ENCODE assay signal across 12 cellular contexts in the genomic region with DNA sequence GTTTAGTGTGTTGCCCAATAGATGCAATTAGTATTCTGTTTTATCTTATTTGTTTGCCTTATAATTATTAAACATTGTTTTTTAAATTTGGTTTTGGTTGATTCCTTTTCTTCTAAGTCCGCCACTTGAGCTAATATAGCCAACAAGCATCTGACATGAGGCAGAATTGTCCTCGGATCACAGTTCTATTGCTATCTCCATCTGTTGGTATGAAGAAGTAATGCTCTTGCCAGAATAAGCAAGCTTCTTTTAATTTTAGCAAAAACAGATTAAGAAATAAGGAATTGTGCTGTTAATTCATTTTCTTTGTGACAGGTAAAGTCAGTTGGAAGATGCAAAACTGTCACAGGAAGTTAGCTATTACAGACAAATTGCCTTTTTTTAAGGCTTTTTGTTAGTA. TPM values are rescaled to one million over a fixed set of nuclear protein-coding genes. Genes with fewer than 3 reads are reported as not detected.
DNase-seq lines count a peak whose midpoint lies in the region; ATAC-seq, FAIRE-seq and TF ChIP-seq lines count a peak whose summit lies in the region.
"Had no signal": no experiment of that assay in that cellular context is flagged by ENCODE, and none has a peak within 500 bp of the region (broad histone marks: within the 10 kb centered on the region; RNA-seq: fewer than 3 reads in every experiment).

No MANE protein-coding gene starts in this region.

- H3K9me3 ChIP-seq in DND-41 (ENCODE audit: insufficient read depth, low read length, severe bottlenecking) (no peaks in the 10 kb centered on the region), Loucy (ENCODE audit: insufficient read depth, low read depth, low read length) (no peaks in the 10 kb centered on the region), neural cell (ENCODE audit: low read length) (no peaks in the 10 kb centered on the region), HepG2 (ENCODE audit: low read length) (no peaks in the 10 kb centered on the region)
- H3K9me3 ChIP-seq: heart right ventricle, lower lobe of right lung had no signal

- no peaks in the 10 kb centered on the region for H3K9me2 ChIP-seq in Loucy (replicated peaks; ENCODE audit: low read depth, low read length)
- H3K9me2 ChIP-seq in neural cell (ENCODE audit: insufficient read depth, low read length), result no peaks in the 10 kb centered on the region

- POLR2A ChIA-PET in HepG2 (lab: Yijun Ruan, JAX), result interaction anchor here (1.1 kb wide), 1 partner anchor 156 kb away, joined by 3 read pairs; the partner anchor contains the start of gene UBXN4

- in situ Hi-C loops in HepG2 (cut with HindIII; ENCODE audit: extremely low pct_ligation_motif_present, low pct_unique_long_range_greater_than_20kb), result no loop called here

- no peak for TF ChIP-seq EP300 in neural cell (conservative IDR thresholded peaks at IDR 0.05; ENCODE audit: poor library complexity, severe bottlenecking)
- no peak for TF ChIP-seq EP300 in HepG2 (IDR thresholded peaks at IDR 0.05; ENCODE audit: low read depth in 2 of 2, low read length in 2 of 2)
- TF ChIP-seq EP300 in HepG2 (CRISPR knock-in tag; IDR thresholded peaks at IDR 0.05; ENCODE audit: borderline replicate concordance), result no peak

- no peaks in the 10 kb centered on the region for H3K27me3 Mint-ChIP-seq in chondrocyte (ENCODE audit: low read depth)
- H3K27me3 Mint-ChIP-seq in activated naive CD8-positive, alpha-beta T cell treated with anti-CD3 and anti-CD28 coated beads for 36 hours, result no peaks in the 10 kb centered on the region

- H3K4me3 ChIP-seq in DND-41 (ENCODE audit: low read depth in 1 of 2, low read length in 2 of 2), result no peak overlapping the region
- H3K4me3 ChIP-seq in Loucy (ENCODE audit: low read length, poor library complexity, severe bottlenecking), result no peak overlapping the region
- peak overlapping the region; percentile 63 for H3K4me3 ChIP-seq in neural cell (ENCODE audit: low read length)
- H3K4me3 ChIP-seq in HepG2 (replicated peaks in 1 of 3; ENCODE audit: insufficient read depth in 1 of 3, low read depth in 2 of 3, low read length in 3 of 3), result no peak overlapping the region
- H3K4me3 ChIP-seq: heart right ventricle, lower lobe of right lung had no signal

- H3K27ac ChIP-seq in DND-41 (ENCODE audit: low read length) (no peak overlapping the region), neural cell (ENCODE audit: low read length) (peak overlapping the region; percentile 52), HepG2 (ENCODE audit: extremely low read length, insufficient read depth, low read length) (no peak overlapping the region)
- H3K27ac ChIP-seq: heart right ventricle, lower lobe of right lung had no signal

- TF ChIP-seq POLR2A in HepG2 (IDR thresholded peaks at IDR 0.05; ENCODE audit: insufficient read depth in 1 of 2, low read depth in 2 of 2, low read length in 2 of 2), result no peak

- DNase-seq in DND-41 (no peak), chondrocyte (ENCODE audit: low spot score) (no peak), HepG2 (ENCODE audit: low spot score) (no peak)
- no peak for DNase-seq in activated effector memory CD4-positive, alpha-beta T cell treated with anti-CD3 and anti-CD28 coated beads, Interleukin-2, amount 50 U/mL, for 16 hours
- no peak for DNase-seq in activated naive CD8-positive, alpha-beta T cell treated with anti-CD3 and anti-CD28 coated beads for 36 hours
- DNase-seq: cortex of kidney, heart right ventricle, lower lobe of right lung had no signal

- no peaks in the 10 kb centered on the region for H3K36me3 ChIP-seq in DND-41 (ENCODE audit: insufficient read depth, low read length)
- no peaks in the 10 kb centered on the region for H3K36me3 ChIP-seq in Loucy (ENCODE audit: insufficient read depth, low read length)
- no peaks in the 10 kb centered on the region for H3K36me3 ChIP-seq in neural cell (ENCODE audit: insufficient read depth, low read length)
- no peaks in the 10 kb centered on the region; a peak in 1 of 5 replicates for H3K36me3 ChIP-seq in HepG2 (replicated peaks in 1 of 2; ENCODE audit: control insufficient read depth in 1 of 2, insufficient read depth in 2 of 2, low read length in 2 of 2)
- H3K36me3 ChIP-seq: heart right ventricle, lower lobe of right lung had no signal

- H3K4me2 ChIP-seq in DND-41 (ENCODE audit: insufficient read depth, low read length), result no peak overlapping the region
- H3K4me2 ChIP-seq in Loucy (ENCODE audit: low read depth, low read length, poor library complexity, severe bottlenecking), result no peak overlapping the region
- H3K4me2 ChIP-seq in neural cell (ENCODE audit: low read length), result peak overlapping the region; percentile 42
- H3K4me2 ChIP-seq in HepG2 (ENCODE audit: low read depth, low read length), result no peak overlapping the region

- H3K27me3 ChIP-seq in DND-41 (ENCODE audit: insufficient read depth, low read length, poor library complexity) (no peaks in the 10 kb centered on the region), Loucy (ENCODE audit: insufficient read depth, low read length, poor library complexity, severe bottlenecking) (no peaks in the 10 kb centered on the region), neural cell (ENCODE audit: insufficient read depth, low read depth, low read length) (no peaks in the 10 kb centered on the region), HepG2 (ENCODE audit: control insufficient read depth in 1 of 2, insufficient read depth in 2 of 2, low read length in 2 of 2) (no peaks in the 10 kb centered on the region)
- H3K27me3 ChIP-seq: heart right ventricle had no signal

- H3K9me3 Mint-ChIP-seq in chondrocyte (ENCODE audit: low read depth), result no peaks in the 10 kb centered on the region
- H3K9me3 Mint-ChIP-seq in activated naive CD8-positive, alpha-beta T cell treated with anti-CD3 and anti-CD28 coated beads for 36 hours, result no peaks in the 10 kb centered on the region
- H3K9me3 Mint-ChIP-seq: activated T-helper 2 cell treated with anti-CD3 and anti-CD28 coated beads, Interferon-gamma antibody, Interleukin-2, Interleukin-4, amounts not matched to agents 10 μg/mL and 5 μg/mL and 100 μg/mL, durations not matched to agents 14 hours and 24 hours and 36 hours had no signal

- H3K79me2 ChIP-seq in DND-41 (ENCODE audit: insufficient read depth, low read length) (peaks cover 52% of the 10 kb centered on the region), Loucy (ENCODE audit: insufficient read depth, low read length) (peaks cover 15% of the 10 kb centered on the region), neural cell (replicated peaks; ENCODE audit: insufficient read depth, low read length) (peaks cover 16% of the 10 kb centered on the region), HepG2 (ENCODE audit: insufficient read depth, low read length) (no peaks in the 10 kb centered on the region)

- no peak overlapping the region for H3K27ac Mint-ChIP-seq in chondrocyte (ENCODE audit: unreplicated experiment)
- H3K27ac Mint-ChIP-seq in activated naive CD8-positive, alpha-beta T cell treated with anti-CD3 and anti-CD28 coated beads for 36 hours, result no peak overlapping the region
- H3K27ac Mint-ChIP-seq: activated T-helper 2 cell treated with anti-CD3 and anti-CD28 coated beads, Interferon-gamma antibody, Interleukin-2, Interleukin-4, amounts not matched to agents 10 μg/mL and 5 μg/mL and 100 μg/mL, durations not matched to agents 14 hours and 24 hours and 36 hours had no signal

- TF ChIP-seq RAD21 in neural cell (conservative IDR thresholded peaks at IDR 0.05) (peak; percentile 54), HepG2 (CRISPR knock-in tag; IDR thresholded peaks at IDR 0.05) (no peak)

- no peak overlapping the region for H3K4me3 Mint-ChIP-seq in chondrocyte (ENCODE audit: unreplicated experiment)
- H3K4me3 Mint-ChIP-seq in activated naive CD8-positive, alpha-beta T cell treated with anti-CD3 and anti-CD28 coated beads for 36 hours, result no peak overlapping the region

- BruUV-seq in HepG2 (replicated peaks; lab: Mats Ljungman, UMichigan), result no TSS peak

- WGBS in HepG2 (ENCODE audit: low lambda C conversion rate), result 95% methylated on average over 2 of the region's 2 CpGs

- CTCF ChIA-PET in HepG2 (lab: Yijun Ruan, JAX; ENCODE audit: low intra/inter-chr PET ratio, low total read pairs), result no interaction called here

- H3K4me1 Mint-ChIP-seq in chondrocyte (ENCODE audit: low read depth), result peaks cover 6% of the 10 kb centered on the region
- H3K4me1 Mint-ChIP-seq in activated naive CD8-positive, alpha-beta T cell treated with anti-CD3 and anti-CD28 coated beads for 36 hours, result peaks cover 30% of the 10 kb centered on the region

- no peak overlapping the region for H3K9ac ChIP-seq in DND-41 (ENCODE audit: low read depth, low read length)
- H3K9ac ChIP-seq in Loucy (ENCODE audit: low read depth, low read length, poor library complexity, severe bottlenecking), result no peak overlapping the region
- H3K9ac ChIP-seq in neural cell (ENCODE audit: low read length), result peak overlapping the region; percentile 17
- H3K9ac ChIP-seq in HepG2 (ENCODE audit: insufficient read depth, low read depth, low read length), result no peak overlapping the region

- TF ChIP-seq CTCF in DND-41 (IDR thresholded peaks at IDR 0.05; ENCODE audit: borderline replicate concordance, extremely low read depth, low read length, poor library complexity, severe bottlenecking) (peak; percentile 50), Loucy (conservative IDR thresholded peaks at IDR 0.05; ENCODE audit: low read length) (peak; percentile 50), chondrocyte (IDR thresholded peaks at IDR 0.05) (peak; percentile 56), neural cell (IDR thresholded peaks at IDR 0.05; ENCODE audit: poor library complexity, severe bottlenecking) (peak; percentile 68), HepG2 (CRISPR knock-in tag; IDR thresholded peaks at IDR 0.05) (no peak)

- H3K4me1 ChIP-seq in DND-41 (ENCODE audit: insufficient read depth, low read length) (peaks cover 28% of the 10 kb centered on the region), Loucy (ENCODE audit: insufficient read depth, low read length, poor library complexity, severe bottlenecking) (peaks cover 27% of the 10 kb centered on the region), HepG2 (ENCODE audit: insufficient read depth, low read length) (no peaks in the 10 kb centered on the region)
- H3K4me1 ChIP-seq: lower lobe of right lung had no signal

- H3K36me3 Mint-ChIP-seq in chondrocyte (ENCODE audit: low read depth), result no peaks in the 10 kb centered on the region
- H3K36me3 Mint-ChIP-seq in activated naive CD8-positive, alpha-beta T cell treated with anti-CD3 and anti-CD28 coated beads for 36 hours, result peaks cover 2% of the 10 kb centered on the region

- H2AFZ ChIP-seq in DND-41 (ENCODE audit: low read depth, low read length) (no peak overlapping the region), Loucy (ENCODE audit: low read length) (no peak overlapping the region), neural cell (ENCODE audit: low read depth, low read length) (no peak overlapping the region), HepG2 (ENCODE audit: low read length) (no peak overlapping the region)

- intact Hi-C loops in HepG2 (cut with micrococcal nuclease; ENCODE audit: unreplicated experiment), result no loop called here

- no peak for ATAC-seq in DND-41 (ENCODE audit: insufficient read depth, low read depth)
- ATAC-seq in GM21528 (IDR thresholded peaks at IDR 0.05; ENCODE audit: low FRiP score, unreplicated experiment), result no peak
- no peak for ATAC-seq in HepG2
- ATAC-seq: heart right ventricle, lower lobe of right lung had no signal

- H4K20me1 ChIP-seq in DND-41 (ENCODE audit: insufficient read depth, low read length) (0 out of 2 replicates have a peak, but pooled peaks cover 2% of the 10 kb centered on the region), Loucy (ENCODE audit: insufficient read depth, low read length, poor library complexity, severe bottlenecking) (peaks cover 28% of the 10 kb centered on the region), neural cell (ENCODE audit: insufficient read depth) (no peaks in the 10 kb centered on the region), HepG2 (ENCODE audit: insufficient read depth, low read length) (no peaks in the 10 kb centered on the region)

- H3F3A ChIP-seq in Loucy (ENCODE audit: low read depth), result peaks cover 7% of the 10 kb centered on the region
- H3F3A ChIP-seq in neural cell (ENCODE audit: insufficient read depth, low read length, poor library complexity, severe bottlenecking), result no peaks in the 10 kb centered on the region

- FAIRE-seq in HepG2 (lab: Jason Lieb, UNC), result no peak

RNA-seq across cellular contexts. Expression of gene R3HDM1, which starts 54.3 kb away (rescaled TPM):
- 28.2 to 33.2 TPM (median 31.3 TPM) in 3 replicates for total RNA-seq in chondrocyte
- polyA plus RNA-seq in neural cell, result 30.3 and 35.3 TPM in 2 replicates
- 63.1 and 144 TPM in 2 replicates for polyA minus RNA-seq in neural cell
- 15.7 and 20.3 TPM in 2 replicates for total RNA-seq in HepG2 (2016; rRNA removed; fragmentation: Illumina TruSeq; extraction: Trizol)
- 62.3 and 68.9 TPM in 2 replicates for total RNA-seq in HepG2 (2016; cell fraction: cytosol; rRNA removed; fragmentation: Illumina TruSeq; extraction: Trizol; ENCODE audit: low read depth)
- total RNA-seq in HepG2 (2016; cell fraction: insoluble cytoplasmic fraction; rRNA removed; fragmentation: Illumina TruSeq; extraction: Trizol), result 13.2 and 17.6 TPM in 2 replicates
- 29.2 and 29.7 TPM in 2 replicates for total RNA-seq in HepG2 (2016; cell fraction: membrane; rRNA removed; fragmentation: Illumina TruSeq; extraction: Trizol)
- total RNA-seq in HepG2 (2016; cell fraction: nucleus; rRNA removed; fragmentation: Illumina TruSeq; extraction: Trizol), result 23.8 and 26.9 TPM in 2 replicates
- polyA plus RNA-seq in HepG2 (2011; rRNA removed), result 47.8 and 54.3 TPM in 2 replicates
- 48.2 and 49.9 TPM in 2 replicates for polyA plus RNA-seq in HepG2 (2011; cell fraction: cytosol; rRNA removed)
- polyA plus RNA-seq in HepG2 (2011; cell fraction: nucleus; rRNA removed), result 30.6 and 32.2 TPM in 2 replicates
- 27.5 and 28.8 TPM in 2 replicates for polyA plus RNA-seq in HepG2 (2012)
- polyA plus RNA-seq in HepG2 (2016; cell fraction: cytosol; fragmentation: Illumina TruSeq; extraction: Trizol; ENCODE audit: low read depth), result 9.2 and 10.9 TPM in 2 replicates
- polyA plus RNA-seq in HepG2 (2016; cell fraction: insoluble cytoplasmic fraction; fragmentation: Illumina TruSeq; extraction: Trizol; ENCODE audit: low read depth), result 49.0 and 58.2 TPM in 2 replicates
- polyA plus RNA-seq in HepG2 (2016; cell fraction: membrane; fragmentation: Illumina TruSeq; extraction: Trizol; ENCODE audit: low read depth), result 41.3 and 42.1 TPM in 2 replicates
- polyA plus RNA-seq in HepG2 (2016; cell fraction: nucleus; fragmentation: Illumina TruSeq; extraction: Trizol; ENCODE audit: insufficient read depth, low read depth), result 44.9 and 46.2 TPM in 2 replicates
- polyA minus RNA-seq in HepG2 (2011; rRNA and poly(A)+ RNA removed; ENCODE audit: low replicate concordance), result 47.7 and 55.2 TPM in 2 replicates
- 21.5 and 25.1 TPM in 2 replicates for polyA minus RNA-seq in HepG2 (2011; cell fraction: cytosol; rRNA and poly(A)+ RNA removed)
- polyA minus RNA-seq in HepG2 (2011; cell fraction: nucleus; rRNA and poly(A)+ RNA removed), result 59.4 and 65.8 TPM in 2 replicates
- 10 to 100 TPM; 68.1 to 70.6 TPM for total RNA-seq in activated naive CD8-positive, alpha-beta T cell treated with anti-CD3 and anti-CD28 coated beads for 36 hours

RNA-seq across cellular contexts. Expression of gene ZRANB3, which starts 54.6 kb away (rescaled TPM):
- 5.9 to 10.1 TPM (median 7.0 TPM) in 3 replicates for total RNA-seq in chondrocyte
- 3.5 and 4.9 TPM in 2 replicates for polyA plus RNA-seq in neural cell
- polyA minus RNA-seq in neural cell, result 14.0 and 14.9 TPM in 2 replicates
- total RNA-seq in HepG2 (2016; rRNA removed; fragmentation: Illumina TruSeq; extraction: Trizol), result 25.2 and 33.5 TPM in 2 replicates
- total RNA-seq in HepG2 (2016; cell fraction: cytosol; rRNA removed; fragmentation: Illumina TruSeq; extraction: Trizol; ENCODE audit: low read depth), result 11.9 and 14.3 TPM in 2 replicates
- total RNA-seq in HepG2 (2016; cell fraction: insoluble cytoplasmic fraction; rRNA removed; fragmentation: Illumina TruSeq; extraction: Trizol), result 22.7 and 34.0 TPM in 2 replicates
- 12.9 and 16.9 TPM in 2 replicates for total RNA-seq in HepG2 (2016; cell fraction: membrane; rRNA removed; fragmentation: Illumina TruSeq; extraction: Trizol)
- 38.1 and 39.6 TPM in 2 replicates for total RNA-seq in HepG2 (2016; cell fraction: nucleus; rRNA removed; fragmentation: Illumina TruSeq; extraction: Trizol)
- 4.8 and 5.8 TPM in 2 replicates for polyA plus RNA-seq in HepG2 (2011; rRNA removed)
- 3.2 and 4.2 TPM in 2 replicates for polyA plus RNA-seq in HepG2 (2011; cell fraction: cytosol; rRNA removed)
- polyA plus RNA-seq in HepG2 (2011; cell fraction: nucleus; rRNA removed), result 3.5 TPM in 2 replicates
- polyA plus RNA-seq in HepG2 (2012), result 5.6 and 8.0 TPM in 2 replicates
- polyA plus RNA-seq in HepG2 (2016; cell fraction: cytosol; fragmentation: Illumina TruSeq; extraction: Trizol; ENCODE audit: low read depth), result 2.7 and 2.8 TPM in 2 replicates
- polyA plus RNA-seq in HepG2 (2016; cell fraction: insoluble cytoplasmic fraction; fragmentation: Illumina TruSeq; extraction: Trizol; ENCODE audit: low read depth), result 15.1 and 15.2 TPM in 2 replicates
- 4.1 and 5.0 TPM in 2 replicates for polyA plus RNA-seq in HepG2 (2016; cell fraction: membrane; fragmentation: Illumina TruSeq; extraction: Trizol; ENCODE audit: low read depth)
- 10.7 and 11.3 TPM in 2 replicates for polyA plus RNA-seq in HepG2 (2016; cell fraction: nucleus; fragmentation: Illumina TruSeq; extraction: Trizol; ENCODE audit: insufficient read depth, low read depth)
- 3.3 and 6.3 TPM in 2 replicates for polyA minus RNA-seq in HepG2 (2011; rRNA and poly(A)+ RNA removed; ENCODE audit: low replicate concordance)
- polyA minus RNA-seq in HepG2 (2011; cell fraction: cytosol; rRNA and poly(A)+ RNA removed), result 12.1 and 13.3 TPM in 2 replicates
- polyA minus RNA-seq in HepG2 (2011; cell fraction: nucleus; rRNA and poly(A)+ RNA removed), result 35.9 and 36.2 TPM in 2 replicates
- 10 to 100 TPM; 15.0 to 18.1 TPM for total RNA-seq in activated naive CD8-positive, alpha-beta T cell treated with anti-CD3 and anti-CD28 coated beads for 36 hours
